Comparison of ENCODE assay signal across 9 cellular contexts in the genomic region with DNA sequence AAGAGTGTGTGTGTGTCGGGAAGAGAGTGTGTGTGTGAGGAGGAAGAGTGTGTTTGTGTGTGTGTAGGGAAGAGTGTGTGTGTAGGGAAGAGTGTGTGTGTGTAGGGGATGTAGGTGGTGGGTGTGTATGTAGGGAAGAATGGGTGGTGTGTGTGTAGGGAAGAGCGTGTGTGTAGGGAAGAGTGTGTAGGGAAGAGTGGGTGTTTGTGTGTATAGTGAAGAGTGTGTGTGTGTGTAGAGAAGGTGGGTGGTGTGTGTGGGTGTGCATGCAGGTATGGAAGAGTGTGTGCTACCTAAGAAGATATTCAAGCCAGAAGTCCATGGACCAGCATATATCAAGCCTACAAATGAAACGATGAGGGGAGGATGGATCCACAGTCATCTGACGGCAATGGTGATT.
"Had no signal": no experiment of that assay in that cellular context is flagged by ENCODE, and none has a peak within 500 bp of the region (broad histone marks: within the 10 kb centered on the region; RNA-seq: fewer than 3 reads in every experiment).

No MANE protein-coding gene starts in this region.

- H2AFZ ChIP-seq: GM23248 had no signal

- H3K27ac Mint-ChIP-seq: IgD-negative memory B cell had no signal

- H3K4me3 ChIP-seq: GM23248, HAP-1 had no signal

- H3K36me3 ChIP-seq: HAP-1 had no signal

- H3K4me1 ChIP-seq: HAP-1 had no signal

- H3K27me3 Mint-ChIP-seq: IgD-negative memory B cell had no signal

- H3K4me1 Mint-ChIP-seq: IgD-negative memory B cell had no signal

- H3K4me3 Mint-ChIP-seq: IgD-negative memory B cell had no signal

- DNase-seq: GM23248, GOT3, KBM-7 had no signal

- H3K4me2 ChIP-seq: KMS-11 had no signal

- H3K36me3 Mint-ChIP-seq: IgD-negative memory B cell had no signal

- FAIRE-seq: H54, HTR-8/SVneo had no signal

- ATAC-seq: HCT116 had no signal

- H3K27ac ChIP-seq: GM23248, KMS-11 had no signal

- H3K9ac ChIP-seq: GM23248, KMS-11 had no signal
